In genomic region chr12:57837779-57838562, GRCh38 we compare ENCODE assay signal across 8 cellular contexts. TPM values are rescaled to one million over a fixed set of nuclear protein-coding genes. Genes with fewer than 3 reads are reported as not detected.
DNase-seq lines count a peak whose midpoint lies in the region; TF ChIP-seq lines count a peak whose summit lies in the region.

No MANE protein-coding gene starts in this region.

- no peaks in the 10 kb centered on the region for H3K27me3 ChIP-seq in GM23248 (replicated peaks; ENCODE audit: insufficient read depth)
- H3K27me3 ChIP-seq in endodermal cell (ENCODE audit: control insufficient read depth, insufficient read depth, low read length, poor library complexity, severe bottlenecking): no peaks in the 10 kb centered on the region

- no peak overlapping the region for H3K4me3 Mint-ChIP-seq in endodermal cell
- peak overlapping the region; percentile 80 to 86 (median 81) for H3K4me3 Mint-ChIP-seq in nephron

- peaks cover 100% of the 10 kb centered on the region for H3K79me2 ChIP-seq in GM23248 (ENCODE audit: insufficient read depth)

- no peaks in the 10 kb centered on the region for H3K36me3 Mint-ChIP-seq in endodermal cell (ENCODE audit: low read depth)
- peaks cover 4% of the 10 kb centered on the region for H3K36me3 Mint-ChIP-seq in nephron (ENCODE audit: low read depth)

- H3K4me3 ChIP-seq in GM23248 (peak overlapping the region; percentile 33), SK-N-MC (peak overlapping the region; percentile 49), endodermal cell (ENCODE audit: low read length) (no peak overlapping the region)

- H3K27ac Mint-ChIP-seq in endodermal cell (peak overlapping the region; percentile 85), nephron (peak overlapping the region; percentile 95 to 98 (median 97))

- H3K9me3 ChIP-seq in GM23248 (ENCODE audit: low read depth) (no peaks in the 10 kb centered on the region), SK-N-MC (ENCODE audit: low read depth, low read length) (no peaks in the 10 kb centered on the region), endodermal cell (ENCODE audit: control insufficient read depth, low read length) (no peaks in the 10 kb centered on the region)

- H3K4me2 ChIP-seq in GM23248 (ENCODE audit: unreplicated experiment): peak overlapping the region; percentile 68

- H3K4me1 Mint-ChIP-seq in endodermal cell: peaks cover 84% of the 10 kb centered on the region
- peaks cover 91% of the 10 kb centered on the region for H3K4me1 Mint-ChIP-seq in nephron

- in situ Hi-C loops in GM23248 (cut with MboI): no loop called here

- no peaks in the 10 kb centered on the region for H3K36me3 ChIP-seq in GM23248 (ENCODE audit: low read depth)
- H3K36me3 ChIP-seq in SK-N-MC (ENCODE audit: insufficient read depth, low read length): no peaks in the 10 kb centered on the region
- peaks cover 9% of the 10 kb centered on the region for H3K36me3 ChIP-seq in endodermal cell (ENCODE audit: control insufficient read depth, insufficient read depth, low read length)

- H3K9me3 Mint-ChIP-seq in endodermal cell (no peaks in the 10 kb centered on the region), nephron (no peaks in the 10 kb centered on the region)

- peaks cover 73% of the 10 kb centered on the region for H4K20me1 ChIP-seq in GM23248 (ENCODE audit: insufficient read depth)

- no peaks in the 10 kb centered on the region for H3K9me2 ChIP-seq in GM23248 (ENCODE audit: insufficient read depth)

- DNase-seq in A172 (ENCODE audit: low spot score) (peak; percentile 68), GM23248 (peak; percentile 88), SK-N-MC (ENCODE audit: low read depth, low spot score) (peak; percentile 22), endodermal cell (peak; percentile 82), DMS114 treated with DMSO at 0.1 percent for 48 hours (lab: John Stamatoyannopoulos, UW; ENCODE audit: unreplicated experiment) (no peak), cortex of kidney (lab: John Stamatoyannopoulos, UW) (no peak)
- no peak for DNase-seq in stimulated activated naive CD4-positive, alpha-beta T cell treated with Interleukin-2 at 50 U/mL for 16 hours (lab: John Stamatoyannopoulos, UW)

- TF ChIP-seq CTCF in endodermal cell (conservative IDR thresholded peaks at IDR 0.05) (no peak), nephron (IDR thresholded peaks at IDR 0.05; ENCODE audit: unreplicated experiment in 3 of 3) (no peak)

- H3K9ac ChIP-seq in GM23248 (peak overlapping the region; percentile 25; the same call in 1 of the 2 replicates), SK-N-MC (ENCODE audit: insufficient read length) (peak overlapping the region; percentile 7), endodermal cell (ENCODE audit: extremely low read depth, low read length, poor library complexity, severe bottlenecking) (no peak overlapping the region)

- H2AFZ ChIP-seq in GM23248: no peak overlapping the region

- WGBS in GM23248 (ENCODE audit: low coverage in 1 of 2, low lambda C conversion rate in 2 of 2, missing lambda C conversion rate in 2 of 2), 2 experiments: 1 to 3% methylated on average over 5 of the region's 5 CpGs
- 51 to 64% methylated on average over 5 of the region's 5 CpGs for WGBS in endodermal cell (ENCODE audit: insufficient coverage in 1 of 2, insufficient read length in 1 of 2), 2 experiments

- H3F3A ChIP-seq in GM23248 (ENCODE audit: insufficient read depth): peaks cover 65% of the 10 kb centered on the region

- H3K4me1 ChIP-seq in GM23248 (ENCODE audit: insufficient read depth) (peaks cover 89% of the 10 kb centered on the region), endodermal cell (ENCODE audit: control insufficient read depth, insufficient read depth, low read length) (peaks cover 47% of the 10 kb centered on the region)

- H3K27me3 Mint-ChIP-seq in endodermal cell (ENCODE audit: insufficient read depth) (no peaks in the 10 kb centered on the region), nephron (ENCODE audit: low read depth) (no peaks in the 10 kb centered on the region)

- H3K27ac ChIP-seq in GM23248 (peak overlapping the region; percentile 45), SK-N-MC (peak overlapping the region; percentile 75), endodermal cell (ENCODE audit: low read depth, low read length) (peak overlapping the region; percentile 62)

RNA-seq across cellular contexts. Expression of gene CTDSP2, which starts 8.6 kb away (rescaled TPM):
- total RNA-seq in A172 (2014; rRNA removed; shearing (Covaris generic)): 26.9 and 27.5 TPM in 2 replicates
- total RNA-seq in GM23248 (2014; rRNA removed; shearing (Covaris generic)): 97.3 and 109 TPM in 2 replicates
- polyA plus RNA-seq in GM23248 (2016; fragmentation: Nextera tagmentation; extraction: Ambion mirVana): 51.7 and 52.7 TPM in 2 replicates
- total RNA-seq in endodermal cell: 100 to 1,000 TPM; 137 to 148 TPM
- 100 TPM for polyA plus RNA-seq in endodermal cell (2013, experiment 1 of 2)
- polyA plus RNA-seq in endodermal cell (2013, experiment 2 of 2): 87.4 TPM

RNA-seq across cellular contexts. Expression of gene AVIL, which starts 19.4 kb away (rescaled TPM):
- total RNA-seq in A172 (2014; rRNA removed; shearing (Covaris generic)): 0.41 and 0.98 TPM in 2 replicates
- total RNA-seq in GM23248 (2014; rRNA removed; shearing (Covaris generic)): 1.4 and 3.4 TPM in 2 replicates
- polyA plus RNA-seq in GM23248 (2016; fragmentation: Nextera tagmentation; extraction: Ambion mirVana): 1.9 and 2.4 TPM in 2 replicates
- total RNA-seq in endodermal cell: 1 to 10 TPM in 1 of 2 donors, under 1 TPM in 1; 0.22 to 1.7 TPM
- polyA plus RNA-seq in endodermal cell (2013, experiment 1 of 2): 0.68 TPM
- 0.50 TPM for polyA plus RNA-seq in endodermal cell (2013, experiment 2 of 2)

RNA-seq across cellular contexts. Expression of gene TSFM, which starts 55.4 kb away (rescaled TPM):
- 51.0 and 54.8 TPM in 2 replicates for total RNA-seq in A172 (2014; rRNA removed; shearing (Covaris generic))
- 13.0 and 37.9 TPM in 2 replicates for total RNA-seq in GM23248 (2014; rRNA removed; shearing (Covaris generic))
- polyA plus RNA-seq in GM23248 (2016; fragmentation: Nextera tagmentation; extraction: Ambion mirVana): 36.1 and 42.2 TPM in 2 replicates
- total RNA-seq in endodermal cell: 10 to 100 TPM; 37.7 to 39.9 TPM
- polyA plus RNA-seq in endodermal cell (2013, experiment 1 of 2): 23.3 TPM
- 23.8 TPM for polyA plus RNA-seq in endodermal cell (2013, experiment 2 of 2)

Comparison
In these comparisons a context has a peak if more than half of its experiments do, and no peak if none do; other contexts are left out.
1. DNase-seq: peak in A172 (single experiment), GM23248 (single experiment), SK-N-MC (single experiment) and endodermal cell (single experiment); none in stimulated activated naive CD4-positive, alpha-beta T cell treated with Interleukin-2 at 50 U/mL for 16 hours (single experiment), DMS114 treated with DMSO at 0.1 percent for 48 hours (single experiment) and cortex of kidney (single experiment).
2. Peak in every context shown above with its lines, with median percentiles within 50 percentile points of each other: H3K27ac ChIP-seq.